Comparison of ENCODE assay signal across 2 cellular contexts in genomic region chr1:173638043-173639021, GRCh38.
TF ChIP-seq lines count a peak whose summit lies in the region.

No MANE protein-coding gene starts in this region.

TF ChIP-seq in GM23338, 12 proteins besides CTCF, POLR2A, EP300 and RAD21:
- TF ChIP-seq ETS1 (IDR thresholded peaks at IDR 0.05) (no peak), ZNF331 (CRISPR knock-in tag; IDR thresholded peaks at IDR 0.05; ENCODE audit: low read depth) (no peak), CREB1 (CRISPR knock-in tag; IDR thresholded peaks at IDR 0.05; ENCODE audit: low read depth) (no peak), EZH2 (IDR thresholded peaks at IDR 0.05; ENCODE audit: low read depth, unreplicated experiment) (no peak), REST (IDR thresholded peaks at IDR 0.05; ENCODE audit: unreplicated experiment) (no peak), ZNF462 (CRISPR knock-in tag; IDR thresholded peaks at IDR 0.05) (no peak), STAT1 (IDR thresholded peaks at IDR 0.05; ENCODE audit: unreplicated experiment) (no peak), NANOG (IDR thresholded peaks at IDR 0.05; ENCODE audit: borderline replicate concordance) (no peak), EZH2phosphoT487 (IDR thresholded peaks at IDR 0.05; ENCODE audit: unreplicated experiment) (no peak)

TF ChIP-seq in endothelial cell of umbilical vein, 7 proteins besides CTCF, POLR2A, EP300 and RAD21:
- TF ChIP-seq EZH2 (IDR thresholded peaks at IDR 0.05; ENCODE audit: borderline replicate concordance, low read depth, low read length, severe bottlenecking) (no peak), MYC (IDR thresholded peaks at IDR 0.05; ENCODE audit: low read depth, low read length) (no peak), FOS (IDR thresholded peaks at IDR 0.05; ENCODE audit: borderline replicate concordance, insufficient read depth, low read length) (no peak), JUN (IDR thresholded peaks at IDR 0.05; ENCODE audit: borderline replicate concordance, insufficient read depth, insufficient read length, low read depth) (no peak), GATA2 (IDR thresholded peaks at IDR 0.05; ENCODE audit: insufficient read depth, insufficient read length, low read depth, low read length) (no peak), POLR2AphosphoS5 (IDR thresholded peaks at IDR 0.05; ENCODE audit: insufficient read depth, low read depth, low read length) (no peak), MAX (IDR thresholded peaks at IDR 0.05; ENCODE audit: insufficient read depth, insufficient read length) (no peak)
TF ChIP-seq in endothelial cell of umbilical vein: peak in this region for 0.
